19 cellular contexts compared by ENCODE assay signal in genomic region chr1:201752333-201752732, GRCh38.
DNase-seq lines count a peak whose midpoint lies in the region; TF ChIP-seq lines count a peak whose summit lies in the region.
"Had no signal": no experiment of that assay in that cellular context is flagged by ENCODE, and none has a peak within 500 bp of the region (broad histone marks: within the 10 kb centered on the region; RNA-seq: fewer than 3 reads in every experiment).

No MANE protein-coding gene starts in this region.

- no peaks in the 10 kb centered on the region for H3K27me3 ChIP-seq in GM23248 (replicated peaks; ENCODE audit: insufficient read depth)
- H3K27me3 ChIP-seq in KMS-11 (ENCODE audit: insufficient read depth, low read depth) = no peaks in the 10 kb centered on the region
- H3K27me3 ChIP-seq in dorsolateral prefrontal cortex = no peaks in the 10 kb centered on the region
- H3K27me3 ChIP-seq in osteoblast (ENCODE audit: insufficient read depth, low read length) = no peaks in the 10 kb centered on the region
- H3K27me3 ChIP-seq: suprapubic skin had no signal

- H3K36me3 Mint-ChIP-seq in activated naive CD8-positive, alpha-beta T cell treated with anti-CD3 and anti-CD28 coated beads for 36 hours = no peaks in the 10 kb centered on the region
- H3K36me3 Mint-ChIP-seq: CD4-positive, alpha-beta memory T cell; mesothelial cell of epicardium had no signal

- H3K4me1 ChIP-seq in GM23248 (ENCODE audit: insufficient read depth) (peaks cover 99% of the 10 kb centered on the region), KMS-11 (ENCODE audit: low read depth, poor library complexity, severe bottlenecking) (peaks cover 73% of the 10 kb centered on the region), osteoblast (ENCODE audit: insufficient read depth, low read length) (peaks cover 100% of the 10 kb centered on the region)

- TF ChIP-seq CTCF in KMS-11 (conservative IDR thresholded peaks at IDR 0.05; ENCODE audit: low read depth, low read length) (no peak), dorsolateral prefrontal cortex (IDR thresholded peaks at IDR 0.05 in 54 of 56, conservative IDR thresholded peaks at IDR 0.05 in 2 of 56; ENCODE audit: low read depth in 1 of 56, partially characterized antibody in 56 of 56) (no peak), osteoblast (IDR thresholded peaks at IDR 0.05; ENCODE audit: extremely low read depth, low read depth, low read length) (no peak), GM20000 (IDR thresholded peaks at IDR 0.05; ENCODE audit: extremely low read depth, missing control alignments) (no peak)

- no peak overlapping the region for H2AFZ ChIP-seq in GM23248
- H2AFZ ChIP-seq in KMS-11 (ENCODE audit: low read depth) = no peak overlapping the region
- no peak overlapping the region for H2AFZ ChIP-seq in osteoblast (ENCODE audit: low read length)

- peak overlapping the region; percentile 62 for H3K4me2 ChIP-seq in GM23248 (ENCODE audit: unreplicated experiment)
- H3K4me2 ChIP-seq in KMS-11 = peak overlapping the region; percentile 11
- H3K4me2 ChIP-seq in osteoblast (ENCODE audit: insufficient read depth, low read length) = no peak overlapping the region

- no peak overlapping the region for H3K4me3 Mint-ChIP-seq in activated naive CD8-positive, alpha-beta T cell treated with anti-CD3 and anti-CD28 coated beads for 36 hours
- H3K4me3 Mint-ChIP-seq: activated CD4-positive, alpha-beta T cell treated with anti-CD3 and anti-CD28 coated beads, Interleukin-2, amount 10 ng/mL, durations not matched to agents 24 days and 14 days; CD4-positive, alpha-beta memory T cell; mesothelial cell of epicardium had no signal

- H3K9me3 Mint-ChIP-seq in activated naive CD8-positive, alpha-beta T cell treated with anti-CD3 and anti-CD28 coated beads for 36 hours = no peaks in the 10 kb centered on the region
- H3K9me3 Mint-ChIP-seq: activated CD4-positive, alpha-beta T cell treated with anti-CD3 and anti-CD28 coated beads, Interleukin-2, amount 10 ng/mL, durations not matched to agents 24 days and 14 days; mesothelial cell of epicardium had no signal

- H3K27ac ChIP-seq in GM23248 = peak overlapping the region; percentile 94
- no peak overlapping the region for H3K27ac ChIP-seq in KMS-11
- H3K27ac ChIP-seq in dorsolateral prefrontal cortex = peak overlapping the region in 44 of 59 donors; percentile 2 to 73 (median 42)
- H3K27ac ChIP-seq in osteoblast (ENCODE audit: low read depth, low read length) = peak overlapping the region; percentile 93
- H3K27ac ChIP-seq: suprapubic skin had no signal

- WGBS in GM23248 (ENCODE audit: low coverage in 1 of 2, low lambda C conversion rate in 2 of 2, missing lambda C conversion rate in 2 of 2), 2 experiments = 83 to 95% methylated on average over 2 of the region's 2 CpGs

- H3K4me3 ChIP-seq in GM23248 (no peak overlapping the region), KMS-11 (IDR thresholded peaks at IDR 0.05; ENCODE audit: insufficient read depth, low read depth, low read length) (no peak overlapping the region), dorsolateral prefrontal cortex (no peak overlapping the region), osteoblast (ENCODE audit: insufficient read depth, low read length) (no peak overlapping the region)
- H3K4me3 ChIP-seq: suprapubic skin had no signal

- H3F3A ChIP-seq in GM23248 (ENCODE audit: insufficient read depth) = peaks cover 98% of the 10 kb centered on the region

- peaks cover 92% of the 10 kb centered on the region for H3K79me2 ChIP-seq in GM23248 (ENCODE audit: insufficient read depth)
- no peaks in the 10 kb centered on the region for H3K79me2 ChIP-seq in KMS-11 (ENCODE audit: insufficient read depth, low read depth)
- peaks cover 78% of the 10 kb centered on the region for H3K79me2 ChIP-seq in osteoblast (ENCODE audit: insufficient read depth, low read length)

- H3K9ac ChIP-seq in GM23248 = no peak overlapping the region
- H3K9ac ChIP-seq in KMS-11 = no peak overlapping the region

- no peak overlapping the region for H3K27ac Mint-ChIP-seq in activated naive CD8-positive, alpha-beta T cell treated with anti-CD3 and anti-CD28 coated beads for 36 hours
- H3K27ac Mint-ChIP-seq: activated CD4-positive, alpha-beta T cell treated with anti-CD3 and anti-CD28 coated beads, Interleukin-2, amount 10 ng/mL, durations not matched to agents 24 days and 14 days; CD4-positive, alpha-beta memory T cell; mesothelial cell of epicardium had no signal

- intact Hi-C loops in dorsolateral prefrontal cortex (cut with DNase I) = no loop called here

- DNase-seq in GM23248 = no peak
- DNase-seq in dorsolateral prefrontal cortex = no peak
- no peak for DNase-seq in osteoblast (ENCODE audit: insufficient read length, low spot score, missing footprints)
- DNase-seq in NCI-H748 (lab: John Stamatoyannopoulos, UW; ENCODE audit: unreplicated experiment) = no peak
- no peak for DNase-seq in activated naive CD8-positive, alpha-beta T cell treated with anti-CD3 and anti-CD28 coated beads for 36 hours
- no peak for DNase-seq in GM20000 (ENCODE audit: low spot score)
- DNase-seq in iPS-NIHi7 (ENCODE audit: extremely low spot score) = no peak
- DNase-seq: activated CD4-positive, alpha-beta T cell treated with anti-CD3 and anti-CD28 coated beads, Interleukin-2, amount 10 ng/mL, durations not matched to agents 24 days and 14 days; activated CD8-positive, alpha-beta memory T cell treated with anti-CD3 and anti-CD28 coated beads, Interleukin-2, amount 50 U/mL, for 4 hours; amniotic stem cell; CD4-positive, alpha-beta memory T cell; Karpas-422; kidney glomerular epithelial cell; NCI-H1048; NCI-H1930; NCI-H446 treated with DMSO at 0.1 percent for 48 hours had no signal

- peaks cover 17% of the 10 kb centered on the region for H3K4me1 Mint-ChIP-seq in activated naive CD8-positive, alpha-beta T cell treated with anti-CD3 and anti-CD28 coated beads for 36 hours

- H4K20me1 ChIP-seq in GM23248 (ENCODE audit: insufficient read depth) = no peaks in the 10 kb centered on the region
- H4K20me1 ChIP-seq in KMS-11 (ENCODE audit: insufficient read depth) = no peaks in the 10 kb centered on the region
- H4K20me1 ChIP-seq in osteoblast (ENCODE audit: insufficient read depth, low read length) = no peaks in the 10 kb centered on the region

- no peaks in the 10 kb centered on the region for H3K9me2 ChIP-seq in GM23248 (ENCODE audit: insufficient read depth)

- H3K36me3 ChIP-seq in GM23248 (ENCODE audit: low read depth) = no peaks in the 10 kb centered on the region
- H3K36me3 ChIP-seq in KMS-11 (ENCODE audit: insufficient read depth) = no peaks in the 10 kb centered on the region
- H3K36me3 ChIP-seq in osteoblast (ENCODE audit: insufficient read depth, low read length) = peaks cover 3% of the 10 kb centered on the region
- H3K36me3 ChIP-seq: suprapubic skin had no signal

- in situ Hi-C loops in GM23248 (cut with MboI) = no loop called here

- no peaks in the 10 kb centered on the region for H3K9me3 ChIP-seq in GM23248 (ENCODE audit: low read depth)
- no peaks in the 10 kb centered on the region for H3K9me3 ChIP-seq in osteoblast (ENCODE audit: low read depth, low read length)
- H3K9me3 ChIP-seq: suprapubic skin had no signal

- H3K27me3 Mint-ChIP-seq in activated naive CD8-positive, alpha-beta T cell treated with anti-CD3 and anti-CD28 coated beads for 36 hours = peaks cover 9% of the 10 kb centered on the region
